Comparison of ENCODE assay signal across 8 cellular contexts in the genomic region with DNA sequence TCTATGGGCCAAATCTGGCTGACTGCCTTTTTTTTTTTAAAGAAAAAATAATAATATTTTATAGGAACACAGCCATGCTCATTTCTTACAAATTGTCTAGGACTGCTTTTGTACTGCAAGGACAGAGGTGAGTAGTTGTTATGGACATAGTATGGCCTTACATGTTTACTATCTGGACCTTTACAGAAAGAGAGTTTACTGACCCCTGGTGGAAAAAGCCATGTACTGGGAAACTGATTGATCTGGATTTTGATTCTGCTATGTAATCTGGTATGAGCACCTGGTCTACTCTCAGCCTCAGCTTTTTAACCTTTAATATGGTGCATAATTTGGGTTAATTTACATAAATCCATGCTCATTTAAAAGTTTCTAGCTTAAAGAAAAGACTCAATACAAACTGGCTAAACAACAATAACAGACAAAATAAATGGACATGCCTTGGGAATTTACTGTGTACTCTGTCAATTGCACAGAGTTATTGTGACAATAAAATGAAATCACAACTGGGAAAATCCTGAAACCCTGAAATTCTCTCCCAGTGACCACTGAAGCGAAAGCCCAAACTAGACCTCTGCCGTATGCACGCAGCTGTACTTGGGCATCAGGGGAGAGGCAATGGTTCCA.
A peak's percentile ranks its signal among the peaks of the same experiment; 100 is the strongest.
DNase-seq lines count a peak whose midpoint lies in the region; ATAC-seq and TF ChIP-seq lines count a peak whose summit lies in the region.

No MANE protein-coding gene starts in this region.

- TF ChIP-seq CTCF in VCaP (conservative IDR thresholded peaks at IDR 0.05) (peak; percentile 60), kidney epithelial cell (IDR thresholded peaks at IDR 0.05; ENCODE audit: insufficient read depth, low read length, poor library complexity, severe bottlenecking) (peak; percentile 57)

- no peaks in the 10 kb centered on the region for H3K27me3 Mint-ChIP-seq in activated CD4-positive, alpha-beta T cell treated with anti-CD3 and anti-CD28 coated beads, Interleukin-2, amount 10 ng/mL, durations not matched to agents 7 days and 5 days

- H3K4me3 Mint-ChIP-seq in activated CD4-positive, alpha-beta T cell treated with anti-CD3 and anti-CD28 coated beads, Interleukin-2, amount 10 ng/mL, durations not matched to agents 7 days and 5 days = no peak overlapping the region

- peak; percentile 76 for DNase-seq in DMS53 (lab: John Stamatoyannopoulos, UW)
- peak; percentile 31 for DNase-seq in HuH-7 (ENCODE audit: low spot score)
- no peak for DNase-seq in kidney epithelial cell (ENCODE audit: low read depth)
- DNase-seq in activated CD4-positive, alpha-beta T cell treated with anti-CD3 and anti-CD28 coated beads, Interleukin-2, amount 10 ng/mL, durations not matched to agents 7 days and 5 days = no peak
- DNase-seq in GF-D8 (lab: John Stamatoyannopoulos, UW) = no peak

- H3K4me1 Mint-ChIP-seq in activated CD4-positive, alpha-beta T cell treated with anti-CD3 and anti-CD28 coated beads, Interleukin-2, amount 10 ng/mL, durations not matched to agents 7 days and 5 days = no peaks in the 10 kb centered on the region

- no peak overlapping the region for H3K27ac Mint-ChIP-seq in activated CD4-positive, alpha-beta T cell treated with anti-CD3 and anti-CD28 coated beads, Interleukin-2, amount 10 ng/mL, durations not matched to agents 7 days and 5 days

- H3K36me3 ChIP-seq in kidney epithelial cell (ENCODE audit: control insufficient read depth, insufficient read depth, low read length) = no peaks in the 10 kb centered on the region

- peaks cover 1% of the 10 kb centered on the region for H3K9me3 Mint-ChIP-seq in activated CD4-positive, alpha-beta T cell treated with anti-CD3 and anti-CD28 coated beads, Interleukin-2, amount 10 ng/mL, durations not matched to agents 7 days and 5 days

- H3K27me3 ChIP-seq in kidney epithelial cell (ENCODE audit: control insufficient read depth, insufficient read depth, low read length) = no peaks in the 10 kb centered on the region

- H3K4me3 ChIP-seq in kidney epithelial cell (ENCODE audit: low read depth, low read length) = no peak overlapping the region

- H3K27ac ChIP-seq in VCaP = no peak overlapping the region

- H3K36me3 Mint-ChIP-seq in activated CD4-positive, alpha-beta T cell treated with anti-CD3 and anti-CD28 coated beads, Interleukin-2, amount 10 ng/mL, durations not matched to agents 7 days and 5 days (ENCODE audit: low read depth) = no peaks in the 10 kb centered on the region

- CTCF ChIA-PET in activated CD4-positive, alpha-beta T cell treated with anti-CD3 and anti-CD28 coated beads, Interleukin-2, amount 10 ng/mL, durations not matched to agents 7 days and 5 days (lab: Charles Lee) = no interaction called here

- ATAC-seq in GM21528 (IDR thresholded peaks at IDR 0.05; ENCODE audit: low FRiP score, unreplicated experiment) (no peak), GM18519 (IDR thresholded peaks at IDR 0.05; ENCODE audit: low FRiP score, unreplicated experiment) (no peak)

- POLR2A ChIA-PET in activated CD4-positive, alpha-beta T cell treated with anti-CD3 and anti-CD28 coated beads, Interleukin-2, amount 10 ng/mL, durations not matched to agents 7 days and 5 days (lab: Charles Lee) = no interaction called here

Comparison
In these comparisons a context has a peak if more than half of its experiments do, and no peak if none do; other contexts are left out.
1. DNase-seq: peak in DMS53 (single experiment) and HuH-7 (single experiment); none in kidney epithelial cell (single experiment), activated CD4-positive, alpha-beta T cell treated with anti-CD3 and anti-CD28 coated beads, Interleukin-2, amount 10 ng/mL, durations not matched to agents 7 days and 5 days (single experiment) and GF-D8 (single experiment).